Comparison of ENCODE assay signal across 1 cellular context in genomic region chr2:119106301-119106897, GRCh38.
TF ChIP-seq lines count a peak whose summit lies in the region.

No MANE protein-coding gene starts in this region.

TF ChIP-seq in HepG2, 621 proteins besides CTCF, POLR2A, EP300 and RAD21 (continued from another document):
- TF ChIP-seq ZXDC (CRISPR knock-in tag; IDR thresholded peaks at IDR 0.05) = no peak; the same call in 1 of the 2 replicates
- no peak for TF ChIP-seq U2AF1 (optimal IDR thresholded peaks at IDR 0.05; ENCODE audit: low read depth, low read length)
- no peak for TF ChIP-seq CHCHD3 (CRISPR knock-in tag; IDR thresholded peaks at IDR 0.05)
- TF ChIP-seq HNRNPUL1 (IDR thresholded peaks at IDR 0.05; ENCODE audit: low read depth, low read length) = no peak
- no peak for TF ChIP-seq TAF15 (IDR thresholded peaks at IDR 0.05; ENCODE audit: low read depth, low read length, poor library complexity, severe bottlenecking)
- no peak for TF ChIP-seq ZNF431 (CRISPR knock-in tag; IDR thresholded peaks at IDR 0.05; ENCODE audit: borderline replicate concordance, low read depth)
- TF ChIP-seq ZNF136 (CRISPR knock-in tag; IDR thresholded peaks at IDR 0.05; ENCODE audit: low read depth) = no peak
- no peak for TF ChIP-seq MED8 (CRISPR knock-in tag; IDR thresholded peaks at IDR 0.05; ENCODE audit: insufficient replicate concordance)
- TF ChIP-seq HNF4A (CRISPR knock-in tag; IDR thresholded peaks at IDR 0.05) = no peak
- no peak for TF ChIP-seq TFAP4 (IDR thresholded peaks at IDR 0.05; ENCODE audit: borderline replicate concordance, low read depth)
- TF ChIP-seq PATZ1 (CRISPR knock-in tag; IDR thresholded peaks at IDR 0.05) = no peak
- no peak for TF ChIP-seq HNF4G (IDR thresholded peaks at IDR 0.05; ENCODE audit: borderline replicate concordance, low read depth, low read length)
- no peak for TF ChIP-seq HNF4G (CRISPR knock-in tag; IDR thresholded peaks at IDR 0.05; ENCODE audit: borderline replicate concordance, low read depth)
- no peak for TF ChIP-seq CCAR2 (optimal IDR thresholded peaks at IDR 0.05; ENCODE audit: low read depth, low read length)
- no peak for TF ChIP-seq ZBTB46 (CRISPR knock-in tag; IDR thresholded peaks at IDR 0.05; ENCODE audit: borderline replicate concordance)
- no peak for TF ChIP-seq SIX4 (CRISPR knock-in tag; IDR thresholded peaks at IDR 0.05)
- TF ChIP-seq ZNF549 (CRISPR knock-in tag; IDR thresholded peaks at IDR 0.05) = no peak
